Comparison of ENCODE assay signal across 14 cellular contexts in the genomic region with DNA sequence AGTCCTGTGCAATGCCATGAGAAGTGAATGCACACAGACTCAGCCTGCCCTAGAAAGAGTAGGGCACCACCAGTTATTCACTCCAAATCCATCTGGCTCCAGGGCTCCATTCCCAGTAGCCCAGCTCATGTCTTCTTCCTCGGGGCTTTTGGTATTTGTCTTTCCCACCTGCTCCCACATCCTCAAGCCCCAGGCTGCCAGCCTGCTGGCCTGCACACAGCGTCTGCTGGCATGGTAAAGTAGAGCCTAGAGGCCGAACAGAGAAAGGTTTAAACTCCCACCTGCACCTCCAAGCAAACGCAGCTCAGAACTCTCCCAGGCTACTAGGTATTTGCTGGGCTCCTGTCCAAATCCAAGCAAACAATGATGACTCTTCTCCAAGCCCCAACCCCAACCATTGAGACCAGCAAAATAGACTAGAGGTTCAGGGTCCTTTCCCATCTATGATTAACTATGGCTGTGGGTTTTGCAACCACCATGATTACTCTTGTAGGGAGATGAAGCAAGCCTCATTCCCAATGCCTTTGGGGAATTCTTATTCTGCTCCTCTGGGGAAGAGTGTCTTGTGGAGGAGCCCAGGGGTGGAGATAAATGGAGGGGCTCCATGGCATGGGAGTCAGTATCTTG. TPM values are rescaled to one million over a fixed set of nuclear protein-coding genes. Genes with fewer than 3 reads are reported as not detected.
"Had no signal": no experiment of that assay in that cellular context is flagged by ENCODE, and none has a peak within 500 bp of the region (broad histone marks: within the 10 kb centered on the region; RNA-seq: fewer than 3 reads in every experiment).

No MANE protein-coding gene starts in this region.

- H3K4me1 ChIP-seq: thyroid gland had no signal

- DNase-seq: activated CD4-positive, alpha-beta memory T cell treated with anti-CD3 and anti-CD28 coated beads, Interleukin-2, amount 10 ng/mL, durations not matched to agents 7 days and 5 days; activated CD4-positive, alpha-beta T cell treated with anti-CD3 and anti-CD28 coated beads for 36 hours; activated naive CD4-positive, alpha-beta T cell treated with anti-CD3 and anti-CD28 coated beads, Interleukin-2, amount 50 U/mL, for 16 hours; activated T-cell treated with anti-CD3 and anti-CD28 coated beads, Interleukin-2, amount 50 U/mL, for 24 hours; dermis blood vessel endothelial cell; effector memory CD4-positive, alpha-beta T cell; glutamatergic neuron; left ventricle myocardium inferior; psoas muscle; SK-N-SH; stimulated activated naive B cell treated with anti-CD40 and anti-IgM and Interleukin-4, amounts not matched to agents 10 μg/mL and 1 μg/mL and 100 μg/mL, for 72 hours; thyroid gland had no signal

- H3K27me3 ChIP-seq: thyroid gland had no signal

- H3K27ac ChIP-seq: left ventricle myocardium inferior, psoas muscle, thyroid gland had no signal

- H3K4me3 ChIP-seq: left ventricle myocardium inferior, psoas muscle, thyroid gland had no signal

- H3K36me3 ChIP-seq: left ventricle myocardium inferior, thyroid gland had no signal

- H3K9me2 ChIP-seq: SK-N-SH had no signal

- H3K9me3 ChIP-seq: left ventricle myocardium inferior, psoas muscle, SK-N-SH, thyroid gland had no signal

- H3K4me2 ChIP-seq: SK-N-SH had no signal

- H3K9ac ChIP-seq: SK-N-SH had no signal

- ATAC-seq: activated CD4-positive, alpha-beta T cell treated with anti-CD3 and anti-CD28 coated beads for 36 hours; psoas muscle; sciatic nerve; stimulated activated naive B cell treated with anti-CD40 and anti-IgM and Interleukin-4, amounts not matched to agents 10 μg/mL and 1 μg/mL and 100 μg/mL, for 72 hours had no signal

RNA-seq across cellular contexts. Expression of gene VDR, which starts 5.2 kb away (rescaled TPM):
- polyA plus RNA-seq: neural cell had no signal
